Comparison of ENCODE assay signal across 23 cellular contexts in the genomic region with DNA sequence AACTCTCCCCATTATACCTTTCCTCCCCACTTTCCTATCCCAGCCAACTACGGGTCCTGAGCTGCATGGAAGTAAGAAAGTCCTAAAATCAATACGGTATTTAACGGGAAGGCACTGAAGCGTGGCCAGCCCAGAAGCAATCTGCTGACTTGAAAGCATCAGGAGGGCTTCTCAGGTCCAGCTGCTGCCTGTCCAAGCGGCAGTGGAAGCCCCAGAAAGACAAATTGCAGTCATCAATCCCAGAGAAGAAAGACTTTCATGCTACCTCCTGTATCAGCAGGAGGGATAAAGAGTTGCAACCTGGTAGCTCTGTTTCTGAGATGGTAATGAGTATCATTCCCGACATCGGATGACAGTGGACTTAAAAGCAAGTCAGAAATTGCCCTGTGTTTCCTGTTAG.
"Had no signal": no experiment of that assay in that cellular context is flagged by ENCODE, and none has a peak within 500 bp of the region (broad histone marks: within the 10 kb centered on the region; RNA-seq: fewer than 3 reads in every experiment).

No MANE protein-coding gene starts in this region.

- H3K9me3 ChIP-seq: esophagus squamous epithelium, ovary, prostate gland, stomach, thyroid gland had no signal

- H3K36me3 Mint-ChIP-seq: activated naive CD8-positive, alpha-beta T cell; naive B cell; stimulated activated naive B cell treated with anti-CD40 and anti-IgM and Interleukin-4, amounts not matched to agents 10 μg/mL and 1 μg/mL and 100 μg/mL, for 72 hours had no signal

- H3K27ac Mint-ChIP-seq: activated naive CD8-positive, alpha-beta T cell; dendritic cell treated with granulocyte-macrophage colony-stimulating factor and Interleukin-4, amounts not matched to agents 40 ng/mL and 50 ng/mL, for 4 days; naive B cell; stimulated activated naive B cell treated with anti-CD40 and anti-IgM and Interleukin-4, amounts not matched to agents 10 μg/mL and 1 μg/mL and 100 μg/mL, for 72 hours had no signal

- DNase-seq: activated CD4-positive, alpha-beta T cell treated with anti-CD3 and anti-CD28 coated beads for 48 hours; activated CD4-positive, alpha-beta T cell treated with anti-CD3 and anti-CD28 coated beads, Interleukin-2, amount 50 U/mL, for 48 hours; activated CD8-positive, alpha-beta memory T cell treated with anti-CD3 and anti-CD28 coated beads for 24 hours; activated effector memory CD4-positive, alpha-beta T cell treated with Interleukin-2 at 50 U/mL for 16 hours; activated naive CD4-positive, alpha-beta T cell treated with Interleukin-2 at 50 U/mL for 16 hours; anterior cingulate cortex; esophagus squamous epithelium; foreskin melanocyte; islet precursor cell; mammary epithelial cell; naive B cell; ovary; stimulated activated CD4-positive, alpha-beta T cell treated with anti-CD3 and anti-CD28 coated beads, Interleukin-1b, Interleukin-23, amount 100 ng/mL, for 48 hours; stimulated activated CD4-positive, alpha-beta T cell treated with anti-CD3 and anti-CD28 coated beads, Interleukin-4, amount 100 ng/mL, for 4 hours; stimulated activated naive B cell treated with anti-CD40 and anti-IgM and Interleukin-4, amounts not matched to agents 10 μg/mL and 1 μg/mL and 100 μg/mL, for 72 hours; stomach; thyroid gland had no signal

- H3K4me3 ChIP-seq: esophagus squamous epithelium, ovary, prostate gland, smooth muscle cell, stomach, thyroid gland had no signal

- H3K27me3 Mint-ChIP-seq: central memory CD8-positive, alpha-beta T cell; dendritic cell treated with granulocyte-macrophage colony-stimulating factor and Interleukin-4, amounts not matched to agents 40 ng/mL and 50 ng/mL, for 4 days; naive B cell; stimulated activated naive B cell treated with anti-CD40 and anti-IgM and Interleukin-4, amounts not matched to agents 10 μg/mL and 1 μg/mL and 100 μg/mL, for 72 hours had no signal

- H3K9me3 Mint-ChIP-seq: dendritic cell treated with granulocyte-macrophage colony-stimulating factor and Interleukin-4, amounts not matched to agents 40 ng/mL and 50 ng/mL, for 4 days had no signal

- H3K4me1 Mint-ChIP-seq: central memory CD8-positive, alpha-beta T cell; naive B cell; stimulated activated naive B cell treated with anti-CD40 and anti-IgM and Interleukin-4, amounts not matched to agents 10 μg/mL and 1 μg/mL and 100 μg/mL, for 72 hours had no signal

- H3K4me1 ChIP-seq: esophagus squamous epithelium, prostate gland, stomach, thyroid gland had no signal

- H3K4me3 Mint-ChIP-seq: activated naive CD8-positive, alpha-beta T cell; central memory CD8-positive, alpha-beta T cell; dendritic cell treated with granulocyte-macrophage colony-stimulating factor and Interleukin-4, amounts not matched to agents 40 ng/mL and 50 ng/mL, for 4 days; naive B cell; stimulated activated naive B cell treated with anti-CD40 and anti-IgM and Interleukin-4, amounts not matched to agents 10 μg/mL and 1 μg/mL and 100 μg/mL, for 72 hours had no signal

- H3K36me3 ChIP-seq: esophagus squamous epithelium, ovary, prostate gland, stomach, thyroid gland had no signal

- ATAC-seq: activated CD4-positive, CD25-positive, alpha-beta regulatory T cell treated with anti-CD3 and anti-CD28 coated beads, Interleukin-2, amount 50 U/mL, for 24 hours; stimulated activated naive B cell treated with anti-CD40 and anti-IgM and Interleukin-4, amounts not matched to agents 10 μg/mL and 1 μg/mL and 100 μg/mL, for 72 hours had no signal
